In genomic region chr1:23555225-23555801, GRCh38 we compare ENCODE assay signal across 8 cellular contexts. TPM values are rescaled to one million over a fixed set of nuclear protein-coding genes. Genes with fewer than 3 reads are reported as not detected.
A peak's percentile ranks its signal among the peaks of the same experiment; 100 is the strongest.
DNase-seq lines count a peak whose midpoint lies in the region; ATAC-seq and TF ChIP-seq lines count a peak whose summit lies in the region.

No MANE protein-coding gene starts in this region.

- TF ChIP-seq POLR2A in NB4 (IDR thresholded peaks at IDR 0.05; ENCODE audit: extremely low read depth, insufficient read length) (no peak), vagina (IDR thresholded peaks at IDR 0.05) (no peak)

- POLR2A ChIA-PET in MCF 10A (lab: Yijun Ruan, JAX): interaction anchor here (0.6 to 12.1 kb wide), 33 partner anchors 9 to 1502 kb away, joined by 3 to 622 read pairs (median 5); partner anchors contain the start of genes ASAP3, ELOA, GALE and HMGCL

- CTCF ChIA-PET in MCF 10A (lab: Yijun Ruan, JAX): interaction anchor here (0.6 to 21.7 kb wide), 11 partner anchors 9 to 625 kb away, joined by 3 to 472 read pairs (median 4); no protein-coding TSS in a partner anchor

- peak overlapping the region; percentile 86 for H3K27ac ChIP-seq in vagina

- intact Hi-C loops in MCF 10A (cut with micrococcal nuclease): loop anchor here (1.0 kb wide), 1 partner anchor 80 kb away; no protein-coding TSS in a partner anchor
- intact Hi-C loops in vagina (cut with DNase I): no loop called here

- ATAC-seq in HG03565 (IDR thresholded peaks at IDR 0.05; ENCODE audit: unreplicated experiment): no peak

- DNase-seq in ELF-1 (ENCODE audit: low read depth, low spot score) (peak; percentile 74), NB4 (ENCODE audit: low read depth) (no peak), MCF 10A (ENCODE audit: unreplicated experiment) (no peak), medulla oblongata (ENCODE audit: extremely low spot score) (peak; percentile 56), vagina (ENCODE audit: extremely low spot score in 2 of 2) (no peak), putamen (ENCODE audit: low spot score) (no peak)
- DNase-seq in activated effector memory CD4-positive, alpha-beta T cell treated with Interleukin-2 at 50 U/mL for 16 hours: no peak

- peaks cover 54% of the 10 kb centered on the region for H3K4me1 ChIP-seq in vagina

- no peaks in the 10 kb centered on the region for H3K27me3 ChIP-seq in vagina

- peaks cover 13% of the 10 kb centered on the region for H3K36me3 Mint-ChIP-seq in MCF 10A (ENCODE audit: insufficient read depth, unreplicated experiment)

- H3K27ac Mint-ChIP-seq in MCF 10A (ENCODE audit: low read depth, unreplicated experiment): peak overlapping the region; percentile 71

- no peaks in the 10 kb centered on the region for H3K9me3 ChIP-seq in vagina

- no peaks in the 10 kb centered on the region for H3K36me3 ChIP-seq in vagina

- H3K9me3 Mint-ChIP-seq in MCF 10A (ENCODE audit: unreplicated experiment): no peaks in the 10 kb centered on the region

- TF ChIP-seq CTCF in NB4 (IDR thresholded peaks at IDR 0.05; ENCODE audit: low read depth, low read length): no peak
- no peak for TF ChIP-seq CTCF in MCF 10A (IDR thresholded peaks at IDR 0.05; ENCODE audit: unreplicated experiment)
- no peak for TF ChIP-seq CTCF in vagina (IDR thresholded peaks at IDR 0.05)

- H3K4me3 ChIP-seq in NB4 (ENCODE audit: low read depth, low read length) (peak overlapping the region; percentile 48), vagina (peak overlapping the region; percentile 65 to 71)

- peak overlapping the region; percentile 94 for H3K4me3 Mint-ChIP-seq in MCF 10A (ENCODE audit: unreplicated experiment)

- TSS peak; percentile 76 for BruUV-seq in MCF 10A (replicated peaks; lab: Mats Ljungman, UMichigan)

- H3K27me3 Mint-ChIP-seq in MCF 10A (ENCODE audit: insufficient read depth, unreplicated experiment): no peaks in the 10 kb centered on the region

- peaks cover 32% of the 10 kb centered on the region for H3K4me1 Mint-ChIP-seq in MCF 10A (ENCODE audit: insufficient read depth, unreplicated experiment)

RNA-seq across cellular contexts. Expression of gene ID3, which starts 4.0 kb away (rescaled TPM):
- total RNA-seq in MCF 10A (2022) (15.7 and 34.8 TPM in 2 replicates), vagina (358 TPM)

RNA-seq across cellular contexts. Expression of gene E2F2, which starts 24.3 kb away (rescaled TPM):
- total RNA-seq in MCF 10A (2022) (0.32 and 0.89 TPM in 2 replicates), vagina (2.9 TPM)

Comparison
In these comparisons a context has a peak if more than half of its experiments do, and no peak if none do; other contexts are left out.
1. DNase-seq: peak in ELF-1 (single experiment) and medulla oblongata (single experiment); none in NB4 (single experiment), MCF 10A (single experiment), vagina (0 of 2), putamen (single experiment) and activated effector memory CD4-positive, alpha-beta T cell treated with Interleukin-2 at 50 U/mL for 16 hours (single experiment).
2. RNA of gene ID3, which starts 4.0 kb away (total RNA-seq): 358 TPM in vagina (single experiment); 15.7 to 34.8 TPM in MCF 10A; every median in the first group is over 10 times any median in the second.